1 cellular context compared by ENCODE assay signal in the genomic region with DNA sequence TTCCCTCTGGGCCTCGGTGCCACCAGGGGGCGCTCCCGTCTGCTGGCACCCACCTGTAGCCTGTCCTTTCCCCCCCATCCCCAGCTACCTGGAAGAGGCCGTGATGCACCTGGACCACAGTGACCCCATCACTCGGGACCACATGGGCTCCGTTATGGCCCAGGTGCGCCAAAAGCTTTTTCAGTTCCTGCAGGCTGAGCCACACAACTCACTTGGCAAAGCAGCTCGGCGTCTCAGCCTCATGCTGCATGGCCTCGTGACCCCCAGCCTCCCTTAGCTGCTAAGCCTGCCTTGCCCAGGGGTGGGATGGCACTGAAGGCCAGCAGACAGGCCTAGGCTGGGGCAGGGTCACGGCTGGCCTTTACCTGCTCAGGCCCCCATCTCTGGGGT.
TF ChIP-seq lines count a peak whose summit lies in the region.

No MANE protein-coding gene starts in this region.

TF ChIP-seq in GM12878, 131 proteins besides CTCF, POLR2A, EP300 and RAD21:
- no peak for TF ChIP-seq BRCA1 (IDR thresholded peaks at IDR 0.05; ENCODE audit: low read depth, low read length)
- no peak for TF ChIP-seq ZSCAN29 (IDR thresholded peaks at IDR 0.05)
- TF ChIP-seq BACH1 (IDR thresholded peaks at IDR 0.05; ENCODE audit: borderline replicate concordance): no peak
- peak; percentile 79 for TF ChIP-seq SMC3 (IDR thresholded peaks at IDR 0.05; ENCODE audit: borderline replicate concordance, low read length)
- no peak for TF ChIP-seq NR2C1 (IDR thresholded peaks at IDR 0.05)
- TF ChIP-seq RAD51 (IDR thresholded peaks at IDR 0.05): no peak
- TF ChIP-seq SRF (IDR thresholded peaks at IDR 0.05; ENCODE audit: low read depth in 2 of 2, low read length in 2 of 2): no peak
- TF ChIP-seq SREBF2 (IDR thresholded peaks at IDR 0.05; ENCODE audit: low read length): no peak
- TF ChIP-seq SMARCA5 (IDR thresholded peaks at IDR 0.05): peak; percentile 40; the same call in 1 of the 2 replicates
- TF ChIP-seq REST (IDR thresholded peaks at IDR 0.05; ENCODE audit: low read depth, low read length): no peak
- TF ChIP-seq TBL1XR1 (IDR thresholded peaks at IDR 0.05; ENCODE audit: low read depth, low read length): no peak
- no peak for TF ChIP-seq MTA2 (IDR thresholded peaks at IDR 0.05; ENCODE audit: low read depth)
- TF ChIP-seq GATAD2B (conservative IDR thresholded peaks at IDR 0.05; ENCODE audit: low read depth): no peak
- no peak for TF ChIP-seq IRF4 (IDR thresholded peaks at IDR 0.05; ENCODE audit: low read depth, low read length)
- no peak for TF ChIP-seq WRNIP1 (IDR thresholded peaks at IDR 0.05; ENCODE audit: borderline replicate concordance, low read depth, low read length)
- TF ChIP-seq ZNF24 (IDR thresholded peaks at IDR 0.05): no peak
- no peak for TF ChIP-seq SREBF1 (IDR thresholded peaks at IDR 0.05; ENCODE audit: low read length)
- 0 out of 4 replicates have a peak, but pooled peaks of 1 of the 2 experiments have one; percentile 7 for TF ChIP-seq BHLHE40 (IDR thresholded peaks at IDR 0.05; ENCODE audit: borderline replicate concordance in 1 of 2, low read depth in 2 of 2, low read length in 1 of 2)
- no peak for TF ChIP-seq RCOR1 (conservative IDR thresholded peaks at IDR 0.05; ENCODE audit: low read depth, low read length)
- TF ChIP-seq SMAD1 (IDR thresholded peaks at IDR 0.05; ENCODE audit: low read depth, partially characterized antibody): no peak
- TF ChIP-seq, protein P1, sequence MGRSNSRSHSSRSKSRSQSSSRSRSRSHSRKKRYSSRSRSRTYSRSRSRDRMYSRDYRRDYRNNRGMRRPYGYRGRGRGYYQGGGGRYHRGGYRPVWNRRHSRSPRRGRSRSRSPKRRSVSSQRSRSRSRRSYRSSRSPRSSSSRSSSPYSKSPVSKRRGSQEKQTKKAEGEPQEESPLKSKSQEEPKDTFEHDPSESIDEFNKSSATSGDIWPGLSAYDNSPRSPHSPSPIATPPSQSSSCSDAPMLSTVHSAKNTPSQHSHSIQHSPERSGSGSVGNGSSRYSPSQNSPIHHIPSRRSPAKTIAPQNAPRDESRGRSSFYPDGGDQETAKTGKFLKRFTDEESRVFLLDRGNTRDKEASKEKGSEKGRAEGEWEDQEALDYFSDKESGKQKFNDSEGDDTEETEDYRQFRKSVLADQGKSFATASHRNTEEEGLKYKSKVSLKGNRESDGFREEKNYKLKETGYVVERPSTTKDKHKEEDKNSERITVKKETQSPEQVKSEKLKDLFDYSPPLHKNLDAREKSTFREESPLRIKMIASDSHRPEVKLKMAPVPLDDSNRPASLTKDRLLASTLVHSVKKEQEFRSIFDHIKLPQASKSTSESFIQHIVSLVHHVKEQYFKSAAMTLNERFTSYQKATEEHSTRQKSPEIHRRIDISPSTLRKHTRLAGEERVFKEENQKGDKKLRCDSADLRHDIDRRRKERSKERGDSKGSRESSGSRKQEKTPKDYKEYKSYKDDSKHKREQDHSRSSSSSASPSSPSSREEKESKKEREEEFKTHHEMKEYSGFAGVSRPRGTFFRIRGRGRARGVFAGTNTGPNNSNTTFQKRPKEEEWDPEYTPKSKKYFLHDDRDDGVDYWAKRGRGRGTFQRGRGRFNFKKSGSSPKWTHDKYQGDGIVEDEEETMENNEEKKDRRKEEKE (IDR thresholded peaks at IDR 0.05): no peak
- TF ChIP-seq STAT3 (IDR thresholded peaks at IDR 0.05; ENCODE audit: low read depth, low read length): no peak
- no peak for TF ChIP-seq STAT1 (conservative IDR thresholded peaks at IDR 0.05)
- TF ChIP-seq MXI1 (IDR thresholded peaks at IDR 0.05; ENCODE audit: low read depth, low read length): no peak
- 0 out of 2 replicates have a peak, but pooled peaks have one; percentile 29 for TF ChIP-seq YY1 (IDR thresholded peaks at IDR 0.05; ENCODE audit: low read depth, low read length)
- TF ChIP-seq RFX5 (IDR thresholded peaks at IDR 0.05; ENCODE audit: low read depth, low read length): no peak
- TF ChIP-seq TCF7 (IDR thresholded peaks at IDR 0.05; ENCODE audit: borderline replicate concordance): no peak
- TF ChIP-seq EGR1 (IDR thresholded peaks at IDR 0.05; ENCODE audit: borderline replicate concordance in 1 of 2, low read depth in 2 of 2, low read length in 2 of 2): no peak
- TF ChIP-seq TCF3 (IDR thresholded peaks at IDR 0.05; ENCODE audit: borderline replicate concordance, insufficient read depth, low read depth, low read length): 0 out of 2 replicates have a peak, but pooled peaks have one; percentile 17
- TF ChIP-seq SUZ12 (IDR thresholded peaks at IDR 0.05; ENCODE audit: unreplicated experiment): no peak
- TF ChIP-seq, protein P2, sequence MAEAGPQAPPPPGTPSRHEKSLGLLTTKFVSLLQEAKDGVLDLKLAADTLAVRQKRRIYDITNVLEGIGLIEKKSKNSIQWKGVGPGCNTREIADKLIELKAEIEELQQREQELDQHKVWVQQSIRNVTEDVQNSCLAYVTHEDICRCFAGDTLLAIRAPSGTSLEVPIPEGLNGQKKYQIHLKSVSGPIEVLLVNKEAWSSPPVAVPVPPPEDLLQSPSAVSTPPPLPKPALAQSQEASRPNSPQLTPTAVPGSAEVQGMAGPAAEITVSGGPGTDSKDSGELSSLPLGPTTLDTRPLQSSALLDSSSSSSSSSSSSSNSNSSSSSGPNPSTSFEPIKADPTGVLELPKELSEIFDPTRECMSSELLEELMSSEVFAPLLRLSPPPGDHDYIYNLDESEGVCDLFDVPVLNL (IDR thresholded peaks at IDR 0.05; ENCODE audit: low read depth, low read length): no peak
- TF ChIP-seq POU2F2 (IDR thresholded peaks at IDR 0.05; ENCODE audit: borderline replicate concordance, low read depth, low read length): no peak
- TF ChIP-seq CHD2 (IDR thresholded peaks at IDR 0.05; ENCODE audit: borderline replicate concordance, low read depth, low read length): no peak
- TF ChIP-seq, protein P3, sequence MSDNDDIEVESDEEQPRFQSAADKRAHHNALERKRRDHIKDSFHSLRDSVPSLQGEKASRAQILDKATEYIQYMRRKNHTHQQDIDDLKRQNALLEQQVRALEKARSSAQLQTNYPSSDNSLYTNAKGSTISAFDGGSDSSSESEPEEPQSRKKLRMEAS (IDR thresholded peaks at IDR 0.05; ENCODE audit: low read depth, low read length): no peak
- TF ChIP-seq GABPA (IDR thresholded peaks at IDR 0.05; ENCODE audit: low read depth): no peak
- TF ChIP-seq SPI1 (IDR thresholded peaks at IDR 0.05; ENCODE audit: borderline replicate concordance, insufficient read depth, low read depth, low read length): no peak
- TF ChIP-seq HDGF (IDR thresholded peaks at IDR 0.05): peak; percentile 81
- no peak for TF ChIP-seq CREB1 (IDR thresholded peaks at IDR 0.05; ENCODE audit: low read depth)
- TF ChIP-seq NR2F1 (conservative IDR thresholded peaks at IDR 0.05): 0 out of 2 replicates have a peak, but pooled peaks have one; percentile 20
- TF ChIP-seq, protein P4, sequence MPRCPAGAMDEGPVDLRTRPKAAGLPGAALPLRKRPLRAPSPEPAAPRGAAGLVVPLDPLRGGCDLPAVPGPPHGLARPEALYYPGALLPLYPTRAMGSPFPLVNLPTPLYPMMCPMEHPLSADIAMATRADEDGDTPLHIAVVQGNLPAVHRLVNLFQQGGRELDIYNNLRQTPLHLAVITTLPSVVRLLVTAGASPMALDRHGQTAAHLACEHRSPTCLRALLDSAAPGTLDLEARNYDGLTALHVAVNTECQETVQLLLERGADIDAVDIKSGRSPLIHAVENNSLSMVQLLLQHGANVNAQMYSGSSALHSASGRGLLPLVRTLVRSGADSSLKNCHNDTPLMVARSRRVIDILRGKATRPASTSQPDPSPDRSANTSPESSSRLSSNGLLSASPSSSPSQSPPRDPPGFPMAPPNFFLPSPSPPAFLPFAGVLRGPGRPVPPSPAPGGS (IDR thresholded peaks at IDR 0.05; ENCODE audit: borderline replicate concordance, insufficient read depth, low read depth, low read length, poor library complexity, severe bottlenecking): no peak
- no peak for TF ChIP-seq TARDBP (IDR thresholded peaks at IDR 0.05; ENCODE audit: borderline replicate concordance)
- TF ChIP-seq ZBED1 (IDR thresholded peaks at IDR 0.05; ENCODE audit: borderline replicate concordance): no peak
- no peak for TF ChIP-seq IKZF1 (conservative IDR thresholded peaks at IDR 0.05)
- no peak for TF ChIP-seq MEF2B (IDR thresholded peaks at IDR 0.05; ENCODE audit: partially characterized antibody, poor library complexity, severe bottlenecking)
- TF ChIP-seq RELA (IDR thresholded peaks at IDR 0.05; ENCODE audit: borderline replicate concordance, partially characterized antibody): peak; percentile 25
- TF ChIP-seq BMI1 (IDR thresholded peaks at IDR 0.05; ENCODE audit: borderline replicate concordance): no peak
- TF ChIP-seq FOS (IDR thresholded peaks at IDR 0.05; ENCODE audit: borderline replicate concordance, extremely low read depth, insufficient read length): no peak
- TF ChIP-seq RB1 (IDR thresholded peaks at IDR 0.05; ENCODE audit: borderline replicate concordance): no peak
- TF ChIP-seq MLLT1 (IDR thresholded peaks at IDR 0.05): no peak
- no peak for TF ChIP-seq PAX8 (IDR thresholded peaks at IDR 0.05)
- TF ChIP-seq IRF3 (IDR thresholded peaks at IDR 0.05): no peak
- TF ChIP-seq KAT2A (conservative IDR thresholded peaks at IDR 0.05; ENCODE audit: control insufficient read depth, low read depth, low read length): no peak
- 0 out of 2 replicates have a peak, but pooled peaks have one; percentile 51 for TF ChIP-seq LARP7 (IDR thresholded peaks at IDR 0.05)
